Comparison of ENCODE assay signal across 8 cellular contexts in the genomic region with DNA sequence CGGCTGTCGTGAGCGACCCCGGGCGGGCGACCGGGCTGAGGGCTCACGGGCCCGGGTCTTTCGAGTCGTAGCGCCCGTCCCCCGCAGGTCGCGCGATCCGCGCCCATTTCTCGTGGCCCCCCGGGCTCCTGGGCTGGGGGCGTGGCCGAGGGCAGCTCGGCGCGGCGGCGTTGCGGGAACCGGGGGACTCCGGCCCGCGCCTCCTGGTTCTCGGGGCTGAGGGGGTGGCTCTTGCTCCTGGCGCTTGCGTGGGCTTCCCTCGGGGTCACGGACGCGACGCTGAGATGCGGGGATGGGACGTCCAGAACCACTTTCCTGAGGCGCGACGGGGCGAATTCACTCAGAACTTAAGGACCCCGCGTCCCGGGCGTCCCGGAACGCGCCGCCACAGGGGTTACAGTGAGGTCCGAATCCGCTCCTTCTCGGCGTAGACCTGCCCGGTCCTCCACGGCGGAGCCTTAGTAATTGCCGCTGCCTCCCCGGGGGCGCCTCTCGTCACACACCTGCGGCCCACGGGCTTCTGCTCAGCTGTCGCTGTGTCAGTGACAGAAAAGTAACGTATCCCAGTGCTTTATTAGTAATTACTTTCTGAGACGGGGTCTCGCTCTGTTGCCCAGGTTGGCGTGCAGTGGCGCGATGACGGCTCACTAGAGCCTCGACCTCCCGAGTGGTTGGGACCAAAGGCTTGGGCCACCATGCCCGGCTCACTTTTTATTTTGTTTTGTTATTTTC. TPM values are rescaled to one million over a fixed set of nuclear protein-coding genes. Genes with fewer than 3 reads are reported as not detected.
DNase-seq lines count a peak whose midpoint lies in the region; ATAC-seq and TF ChIP-seq lines count a peak whose summit lies in the region.

No MANE protein-coding gene starts in this region.

- peaks cover 5% of the 10 kb centered on the region; the same call in 1 of the 2 replicates for H3K4me1 ChIP-seq in PC-3 (ENCODE audit: insufficient read depth, low read length)

- peak overlapping the region; percentile 94 for H3K9ac ChIP-seq in PC-3 (ENCODE audit: low read length)

- DNase-seq in NCI-H146 (lab: John Stamatoyannopoulos, UW) (peak; percentile 52), NCI-H146 treated with DMSO at 0.1 percent for 48 hours (lab: John Stamatoyannopoulos, UW; ENCODE audit: unreplicated experiment) (no peak), PC-3 (no peak), astrocyte of the spinal cord (ENCODE audit: low read depth, low spot score) (no peak), islet precursor cell (peak; percentile 66)
- peak; percentile 57 for DNase-seq in stimulated activated CD4-positive, alpha-beta T cell treated with anti-CD3 and anti-CD28 coated beads, Interleukin-2, amount 100 ng/mL, for 4 hours (ENCODE audit: low read depth)
- DNase-seq in NK-92 treated with Interleukin-12 subunit alpha and Interleukin-12 subunit beta, amount 100 ng/mL, for 24 hours (lab: John Stamatoyannopoulos, UW), result no peak

- TF ChIP-seq CTCF in PC-3 (conservative IDR thresholded peaks at IDR 0.05; ENCODE audit: low read depth, low read length) (no peak), astrocyte of the spinal cord (IDR thresholded peaks at IDR 0.05; ENCODE audit: low read depth, low read length) (no peak)

- peak; percentile 36 for ATAC-seq in HG02759 (IDR thresholded peaks at IDR 0.05; ENCODE audit: unreplicated experiment)
- peak; percentile 23 for ATAC-seq in PC-3

- peak overlapping the region; percentile 99 for H3K4me2 ChIP-seq in PC-3 (ENCODE audit: low read length)

- no peaks in the 10 kb centered on the region for H3K9me2 ChIP-seq in PC-3 (replicated peaks; ENCODE audit: low read length)

- in situ Hi-C loops in astrocyte of the spinal cord (cut with HindIII; ENCODE audit: low sequenced_read_pairs), result no loop called here

- peaks cover 10% of the 10 kb centered on the region; the same call in 1 of the 2 replicates for H4K20me1 ChIP-seq in PC-3 (ENCODE audit: low read length)

- H3K36me3 ChIP-seq in PC-3 (ENCODE audit: low read depth, low read length), result no peaks in the 10 kb centered on the region

- no peak overlapping the region for H3K27ac ChIP-seq in PC-3 (ENCODE audit: low read length)

- TSS peak; percentile 38 for BruUV-seq in PC-3 (replicated peaks; lab: Mats Ljungman, UMichigan)

- peak overlapping the region; percentile 95 for H3K4me3 ChIP-seq in PC-3 (ENCODE audit: low read length)
- H3K4me3 ChIP-seq in astrocyte of the spinal cord (ENCODE audit: low read depth, low read length), result peak overlapping the region; percentile 90

- POLR2A ChIA-PET in PC-3 (lab: Charles Lee; ENCODE audit: unreplicated experiment), result no interaction called here

- peaks cover 54% of the 10 kb centered on the region for H3K79me2 ChIP-seq in PC-3 (ENCODE audit: low read length)

- no peaks in the 10 kb centered on the region for H3K9me3 ChIP-seq in PC-3 (ENCODE audit: low read length)

- peaks cover 11% of the 10 kb centered on the region for H3F3A ChIP-seq in PC-3 (ENCODE audit: low read length, unreplicated experiment)

- CTCF ChIA-PET in PC-3 (lab: Charles Lee), result interaction anchor here (0.7 kb wide), 1 partner anchor 341 kb away, joined by 4 read pairs; no protein-coding TSS in a partner anchor

- intact Hi-C loops in PC-3 (cut with micrococcal nuclease), result no loop called here

- H3K27me3 ChIP-seq in PC-3 (ENCODE audit: low read length), result no peaks in the 10 kb centered on the region

- peak overlapping the region; percentile 78 for H2AFZ ChIP-seq in PC-3 (ENCODE audit: low read length)

RNA-seq across cellular contexts. Expression of a gene that starts 0.6 kb away (rescaled TPM):
- 20.2 and 30.5 TPM in 2 replicates for total RNA-seq in PC-3 (2014; rRNA removed)

RNA-seq across cellular contexts. Expression of a gene that starts 21.3 kb away (rescaled TPM):
- total RNA-seq in PC-3 (2014; rRNA removed), result 74.0 TPM in 2 replicates

RNA-seq across cellular contexts. Expression of a gene that starts 55.9 kb away (rescaled TPM):
- total RNA-seq in PC-3 (2014; rRNA removed), result 15.7 and 29.5 TPM in 2 replicates

Comparison
In these comparisons a context has a peak if more than half of its experiments do, and no peak if none do; other contexts are left out.
1. DNase-seq: peak in NCI-H146 (single experiment), islet precursor cell (single experiment) and stimulated activated CD4-positive, alpha-beta T cell treated with anti-CD3 and anti-CD28 coated beads, Interleukin-2, amount 100 ng/mL, for 4 hours (single experiment); none in NCI-H146 treated with DMSO at 0.1 percent for 48 hours (single experiment), PC-3 (single experiment), astrocyte of the spinal cord (single experiment) and NK-92 treated with Interleukin-12 subunit alpha and Interleukin-12 subunit beta, amount 100 ng/mL, for 24 hours (single experiment).